Comparison of ENCODE assay signal across 12 cellular contexts in genomic region chr5:150053231-150053626, GRCh38. TPM values are rescaled to one million over a fixed set of nuclear protein-coding genes. Genes with fewer than 3 reads are reported as not detected.
DNase-seq lines count a peak whose midpoint lies in the region; ATAC-seq and TF ChIP-seq lines count a peak whose summit lies in the region.
"Had no signal": no experiment of that assay in that cellular context is flagged by ENCODE, and none has a peak within 500 bp of the region (broad histone marks: within the 10 kb centered on the region; RNA-seq: fewer than 3 reads in every experiment).

No MANE protein-coding gene starts in this region.

- no peak for TF ChIP-seq CTCF in fibroblast of pulmonary artery (IDR thresholded peaks at IDR 0.05; ENCODE audit: low read length, missing control alignments)

- ATAC-seq in HG03196 (IDR thresholded peaks at IDR 0.05; ENCODE audit: unreplicated experiment) = no peak
- no peak for ATAC-seq in GM18870 (IDR thresholded peaks at IDR 0.05; ENCODE audit: unreplicated experiment)
- ATAC-seq: body of pancreas had no signal

- H3K4me3 ChIP-seq in fibroblast of pulmonary artery (replicated peaks; ENCODE audit: low read depth, low read length) = no peak overlapping the region
- H3K4me3 ChIP-seq: body of pancreas had no signal

- peak; percentile 97 for DNase-seq in A172 (ENCODE audit: low spot score)
- DNase-seq in H4 (ENCODE audit: low spot score) = peak; percentile 69
- peak; percentile 41 for DNase-seq in SW480 (ENCODE audit: low spot score)
- peak; percentile 67 for DNase-seq in fibroblast of pulmonary artery (ENCODE audit: low read depth)
- DNase-seq in superior temporal gyrus (ENCODE audit: extremely low spot score) = no peak
- no peak for DNase-seq in ureter (ENCODE audit: low spot score)
- DNase-seq: body of pancreas, DMS79, NCI-H2081 treated with DMSO at 0.1 percent for 48 hours, T-helper 9 cell had no signal

RNA-seq across cellular contexts. Expression of gene CSF1R, which starts 33.1 kb away (rescaled TPM):
- 0.84 and 0.96 TPM in 2 replicates for total RNA-seq in A172 (2014; rRNA removed; shearing (Covaris generic))
- 0.02 TPM in 1 of 2 replicates, not detected in the other for total RNA-seq in H4 (2014; rRNA removed; shearing (Covaris generic))
- 16.9 TPM for total RNA-seq in ureter

RNA-seq across cellular contexts. Expression of gene HMGXB3, which starts 52.7 kb away (rescaled TPM):
- total RNA-seq in A172 (2014; rRNA removed; shearing (Covaris generic)) = 36.8 and 37.1 TPM in 2 replicates
- total RNA-seq in H4 (2014; rRNA removed; shearing (Covaris generic)) = 19.0 and 21.1 TPM in 2 replicates
- 51.0 TPM for total RNA-seq in ureter

RNA-seq across cellular contexts. Expression of gene TIGD6, which starts 52.8 kb away (rescaled TPM):
- total RNA-seq in A172 (2014; rRNA removed; shearing (Covaris generic)) = 8.1 and 14.3 TPM in 2 replicates
- 4.0 and 7.4 TPM in 2 replicates for total RNA-seq in H4 (2014; rRNA removed; shearing (Covaris generic))
- total RNA-seq in ureter = 7.0 TPM

Comparison
In these comparisons a context has a peak if more than half of its experiments do, and no peak if none do; other contexts are left out.
1. DNase-seq: peak in A172 (single experiment), H4 (single experiment), SW480 (single experiment) and fibroblast of pulmonary artery (single experiment); none in superior temporal gyrus (single experiment) and ureter (single experiment).